Comparison of ENCODE assay signal across 8 cellular contexts in genomic region chr11:27705873-27706820, GRCh38. TPM values are rescaled to one million over a fixed set of nuclear protein-coding genes. Genes with fewer than 3 reads are reported as not detected.
A peak's percentile ranks its signal among the peaks of the same experiment; 100 is the strongest.
DNase-seq lines count a peak whose midpoint lies in the region; ATAC-seq and TF ChIP-seq lines count a peak whose summit lies in the region.

No MANE protein-coding gene starts in this region.

- DNase-seq in SIG-M5 treated with dmso at 0.1 percent for 504 hours (lab: John Stamatoyannopoulos, UW; ENCODE audit: unreplicated experiment) (peak; percentile 11), SIG-M5 (lab: John Stamatoyannopoulos, UW) (no peak), GM23338 (ENCODE audit: low spot score) (peak; percentile 79), Karpas-422 (peak; percentile 64), chondrocyte (ENCODE audit: low spot score) (no peak), progenitor cell of endocrine pancreas (ENCODE audit: low spot score, unreplicated experiment) (no peak), caudate nucleus (lab: John Stamatoyannopoulos, UW) (no peak)
- no peak for DNase-seq in natural killer cell treated with Interleukin-12 subunit alpha and Interleukin-12 subunit beta and Interleukin-15 and Interleukin-18, amount 100 ng/mL, for 72 hours (ENCODE audit: low spot score)

- H3K4me3 ChIP-seq in GM23338 (no peak overlapping the region), Karpas-422 (ENCODE audit: low read length) (no peak overlapping the region)

- peaks cover 23% of the 10 kb centered on the region for H3K4me1 Mint-ChIP-seq in GM23338
- peaks cover 23% of the 10 kb centered on the region for H3K4me1 Mint-ChIP-seq in chondrocyte (ENCODE audit: low read depth)
- H3K4me1 Mint-ChIP-seq in progenitor cell of endocrine pancreas (ENCODE audit: low read depth) = peaks cover 7% of the 10 kb centered on the region
- peaks cover 1 to 3% of the 10 kb centered on the region in 2 donors for H3K4me1 Mint-ChIP-seq in natural killer cell treated with Interleukin-12 subunit alpha and Interleukin-12 subunit beta and Interleukin-15 and Interleukin-18, amount 100 ng/mL, for 72 hours (ENCODE audit: low read depth in 2 of 2)

- H3K4me3 Mint-ChIP-seq in GM23338 = no peak overlapping the region
- no peak overlapping the region for H3K4me3 Mint-ChIP-seq in chondrocyte (ENCODE audit: unreplicated experiment)
- no peak overlapping the region for H3K4me3 Mint-ChIP-seq in progenitor cell of endocrine pancreas (ENCODE audit: low read depth)
- H3K4me3 Mint-ChIP-seq in natural killer cell treated with Interleukin-12 subunit alpha and Interleukin-12 subunit beta and Interleukin-15 and Interleukin-18, amount 100 ng/mL, for 72 hours = no peak overlapping the region

- peak; percentile 80 to 95 for TF ChIP-seq CTCF in GM23338 (conservative IDR thresholded peaks at IDR 0.05; ENCODE audit: low read depth in 2 of 2)
- TF ChIP-seq CTCF in chondrocyte (IDR thresholded peaks at IDR 0.05) = peak; percentile 81
- TF ChIP-seq CTCF in progenitor cell of endocrine pancreas (IDR thresholded peaks at IDR 0.05; ENCODE audit: unreplicated experiment) = peak; percentile 66

- H3K27ac ChIP-seq in GM23338 (ENCODE audit: low read depth) (no peak overlapping the region), Karpas-422 (ENCODE audit: low read length) (no peak overlapping the region), caudate nucleus (ENCODE audit: low read depth, low read length) (no peak overlapping the region)

- H3K36me3 ChIP-seq in GM23338 (ENCODE audit: insufficient read depth) (no peaks in the 10 kb centered on the region), Karpas-422 (ENCODE audit: insufficient read depth, low read length) (no peaks in the 10 kb centered on the region)

- H2AFZ ChIP-seq in GM23338 (no peak overlapping the region), Karpas-422 (ENCODE audit: low read length) (no peak overlapping the region)

- peaks cover 19% of the 10 kb centered on the region for H3K27me3 Mint-ChIP-seq in GM23338 (ENCODE audit: insufficient read depth, low read depth, poor library complexity)
- peaks cover 5% of the 10 kb centered on the region for H3K27me3 Mint-ChIP-seq in chondrocyte (ENCODE audit: low read depth)
- peaks cover 25% of the 10 kb centered on the region for H3K27me3 Mint-ChIP-seq in progenitor cell of endocrine pancreas
- H3K27me3 Mint-ChIP-seq in natural killer cell treated with Interleukin-12 subunit alpha and Interleukin-12 subunit beta and Interleukin-15 and Interleukin-18, amount 100 ng/mL, for 72 hours = peaks cover 20 to 35% of the 10 kb centered on the region in 2 donors

- H4K20me1 ChIP-seq in GM23338 (replicated peaks; ENCODE audit: insufficient read depth) (no peaks in the 10 kb centered on the region), Karpas-422 (ENCODE audit: insufficient read depth, low read depth, low read length) (no peaks in the 10 kb centered on the region)

- no peaks in the 10 kb centered on the region for H3K9me2 ChIP-seq in GM23338 (ENCODE audit: insufficient read depth)
- no peaks in the 10 kb centered on the region for H3K9me2 ChIP-seq in Karpas-422 (replicated peaks; ENCODE audit: insufficient read depth, low read length)

- H3F3A ChIP-seq in GM23338 (replicated peaks; ENCODE audit: low read depth) = 0 out of 2 replicates have a peak, but pooled peaks cover 10% of the 10 kb centered on the region

- H3K9ac ChIP-seq in Karpas-422 (ENCODE audit: low read length) = no peak overlapping the region

- no peak overlapping the region for H3K4me2 ChIP-seq in GM23338
- no peak overlapping the region for H3K4me2 ChIP-seq in Karpas-422 (ENCODE audit: low read depth, low read length, poor library complexity, severe bottlenecking)

- ATAC-seq in GM23338 = peak; percentile 88
- ATAC-seq in natural killer cell treated with Interleukin-12 subunit alpha and Interleukin-12 subunit beta and Interleukin-15 and Interleukin-18, amount 100 ng/mL, for 72 hours = no peak

- no peaks in the 10 kb centered on the region for H3K79me2 ChIP-seq in GM23338 (replicated peaks; ENCODE audit: insufficient read depth)
- no peaks in the 10 kb centered on the region for H3K79me2 ChIP-seq in Karpas-422 (ENCODE audit: low read length)

- H3K27me3 ChIP-seq in GM23338 (ENCODE audit: insufficient read depth) = peaks cover 20% of the 10 kb centered on the region
- no peaks in the 10 kb centered on the region for H3K27me3 ChIP-seq in Karpas-422 (ENCODE audit: low read length)

- H3K9me3 Mint-ChIP-seq in GM23338 (no peaks in the 10 kb centered on the region), chondrocyte (ENCODE audit: low read depth) (no peaks in the 10 kb centered on the region), progenitor cell of endocrine pancreas (ENCODE audit: low read depth) (no peaks in the 10 kb centered on the region)
- peaks cover 5% of the 10 kb centered on the region for H3K9me3 Mint-ChIP-seq in natural killer cell treated with Interleukin-12 subunit alpha and Interleukin-12 subunit beta and Interleukin-15 and Interleukin-18, amount 100 ng/mL, for 72 hours

- no peaks in the 10 kb centered on the region for H3K9me3 ChIP-seq in Karpas-422 (ENCODE audit: low read length)

- H3K4me1 ChIP-seq in GM23338 (ENCODE audit: insufficient read depth) (peaks cover 41% of the 10 kb centered on the region), Karpas-422 (ENCODE audit: low read length) (peaks cover 9% of the 10 kb centered on the region)

- H3K27ac Mint-ChIP-seq in GM23338 (no peak overlapping the region), chondrocyte (ENCODE audit: unreplicated experiment) (no peak overlapping the region), progenitor cell of endocrine pancreas (no peak overlapping the region)
- no peak overlapping the region for H3K27ac Mint-ChIP-seq in natural killer cell treated with Interleukin-12 subunit alpha and Interleukin-12 subunit beta and Interleukin-15 and Interleukin-18, amount 100 ng/mL, for 72 hours

- H3K36me3 Mint-ChIP-seq in GM23338 (ENCODE audit: low read depth) (no peaks in the 10 kb centered on the region), chondrocyte (ENCODE audit: low read depth) (no peaks in the 10 kb centered on the region), progenitor cell of endocrine pancreas (ENCODE audit: insufficient read depth) (no peaks in the 10 kb centered on the region)
- peaks cover 4% of the 10 kb centered on the region for H3K36me3 Mint-ChIP-seq in natural killer cell treated with Interleukin-12 subunit alpha and Interleukin-12 subunit beta and Interleukin-15 and Interleukin-18, amount 100 ng/mL, for 72 hours

TF ChIP-seq in GM23338, 12 proteins besides CTCF, POLR2A, EP300 and RAD21 (continues in another document):
- TF ChIP-seq ZNF114 (CRISPR knock-in tag; IDR thresholded peaks at IDR 0.05) = no peak
- no peak for TF ChIP-seq POLR2AphosphoS5 (IDR thresholded peaks at IDR 0.05; ENCODE audit: low read depth)
- TF ChIP-seq CREB1 (CRISPR knock-in tag; IDR thresholded peaks at IDR 0.05; ENCODE audit: low read depth) = no peak
- TF ChIP-seq ETS1 (IDR thresholded peaks at IDR 0.05) = no peak
- no peak for TF ChIP-seq STAT1 (IDR thresholded peaks at IDR 0.05; ENCODE audit: unreplicated experiment)

RNA-seq across cellular contexts. Expression of gene BDNF, which starts 5.9 kb away (rescaled TPM):
- total RNA-seq in GM23338 (2014; rRNA removed; shearing (Covaris generic)) = 5.1 and 6.8 TPM in 2 replicates
- 4.2 and 5.2 TPM in 2 replicates for polyA plus RNA-seq in GM23338 (2016; fragmentation: Nextera tagmentation; extraction: Ambion mirVana)
- 0.04 TPM in 1 of 2 replicates, not detected in the other for total RNA-seq in Karpas-422 (2014; rRNA removed; shearing (Covaris generic); ENCODE audit: low replicate concordance)
- total RNA-seq in chondrocyte (2.0 to 4.4 TPM (median 4.1 TPM) in 3 replicates), progenitor cell of endocrine pancreas (2.7 and 3.5 TPM in 2 replicates)
- total RNA-seq in natural killer cell treated with Interleukin-12 subunit alpha and Interleukin-12 subunit beta and Interleukin-15 and Interleukin-18, amount 100 ng/mL, for 72 hours = not detected

Comparison
In these comparisons a context has a peak if more than half of its experiments do, and no peak if none do; other contexts are left out.
1. DNase-seq: peak in SIG-M5 treated with dmso at 0.1 percent for 504 hours (single experiment), GM23338 (single experiment) and Karpas-422 (single experiment); none in SIG-M5 (single experiment), chondrocyte (single experiment), progenitor cell of endocrine pancreas (single experiment), caudate nucleus (0 of 61) and natural killer cell treated with Interleukin-12 subunit alpha and Interleukin-12 subunit beta and Interleukin-15 and Interleukin-18, amount 100 ng/mL, for 72 hours (single experiment).
2. Peak in every context shown above with its lines, with median percentiles within 50 percentile points of each other: CTCF ChIP-seq.